In genomic region chr7:45124351-45124750, GRCh38 we compare ENCODE assay signal across 22 cellular contexts. TPM values are rescaled to one million over a fixed set of nuclear protein-coding genes. Genes with fewer than 3 reads are reported as not detected.
DNase-seq lines count a peak whose midpoint lies in the region; ATAC-seq and TF ChIP-seq lines count a peak whose summit lies in the region.
"Had no signal": no experiment of that assay in that cellular context is flagged by ENCODE, and none has a peak within 500 bp of the region (broad histone marks: within the 10 kb centered on the region; RNA-seq: fewer than 3 reads in every experiment).

No MANE protein-coding gene starts in this region.

- no peak for TF ChIP-seq CTCF in CD14-positive monocyte (IDR thresholded peaks at IDR 0.05)
- TF ChIP-seq CTCF in WTC11 (IDR thresholded peaks at IDR 0.05), result no peak
- no peak for TF ChIP-seq CTCF in RWPE1 (conservative IDR thresholded peaks at IDR 0.05; ENCODE audit: low read depth)

- POLR2A ChIA-PET in WTC11 (lab: Charles Lee), result interaction anchor here (0.5 to 0.9 kb wide), 2 partner anchors 125 to 319 kb away, joined by 3 to 4 read pairs; no protein-coding TSS in a partner anchor
- POLR2A ChIA-PET in RWPE1 (lab: Yijun Ruan, JAX; ENCODE audit: low non-redundant PET), result no interaction called here

- H3K4me3 Mint-ChIP-seq in CD14-positive monocyte, result no peak overlapping the region
- H3K4me3 Mint-ChIP-seq in WTC11, result no peak overlapping the region
- no peak overlapping the region for H3K4me3 Mint-ChIP-seq in immature natural killer cell

- intact Hi-C loops in CD14-positive monocyte (cut with micrococcal nuclease), result no loop called here

- CTCF ChIA-PET in WTC11 (lab: Charles Lee) (interaction anchor here (1.2 to 2.7 kb wide), 3 partner anchors 11 to 151 kb away, joined by 3 to 23 read pairs (median 9); partner anchors contain the start of gene TBRG4), RWPE1 (lab: Yijun Ruan, JAX) (no interaction called here)

- ATAC-seq in WTC11, result peak; percentile 36
- ATAC-seq in activated CD4-positive, CD25-positive, alpha-beta regulatory T cell treated with anti-CD3 and anti-CD28 coated beads, Interleukin-2, amount 50 U/mL, for 24 hours, result no peak

- no peak overlapping the region for H3K27ac ChIP-seq in RWPE1
- H3K27ac ChIP-seq: C4-2B, HL-60 had no signal

- H3K27me3 Mint-ChIP-seq in CD14-positive monocyte (ENCODE audit: low read depth in 3 of 3) (peaks cover 0 to 3% (median 2%) of the 10 kb centered on the region in 3 donors), WTC11 (ENCODE audit: low read depth) (no peaks in the 10 kb centered on the region), immature natural killer cell (ENCODE audit: low read depth in 3 of 3) (no peaks in the 10 kb centered on the region)

- H3K4me1 Mint-ChIP-seq in CD14-positive monocyte (peaks cover 5% of the 10 kb centered on the region), WTC11 (peaks cover 12% of the 10 kb centered on the region), immature natural killer cell (peaks cover 32 to 43% of the 10 kb centered on the region in 2 donors)

- DNase-seq in CD14-positive monocyte (ENCODE audit: low spot score), result peak; percentile 40
- DNase-seq in D341Med (ENCODE audit: low spot score), result peak; percentile 14
- DNase-seq in WTC11 (ENCODE audit: low spot score), result no peak
- DNase-seq in immature natural killer cell, result no peak
- DNase-seq in NCI-H748 (lab: John Stamatoyannopoulos, UW; ENCODE audit: unreplicated experiment), result no peak
- no peak for DNase-seq in RWPE1 (ENCODE audit: low spot score)
- DNase-seq: AML-193, DMS79 treated with DMSO at 0.1 percent for 48 hours, GOT3, NCI-H1092 treated with DMSO at 0.1 percent for 48 hours, NCI-H1694, NCI-H2107, NCI-H510A treated with DMSO at 0.1 percent for 48 hours, NCI-H82, SHP77 treated with DMSO at 0.1 percent for 48 hours, SK-N-SH had no signal

- H3K9me3 Mint-ChIP-seq in CD14-positive monocyte (peaks cover 0 to 8% (median 0%) of the 10 kb centered on the region in 7 donors), WTC11 (no peaks in the 10 kb centered on the region), immature natural killer cell (no peaks in the 10 kb centered on the region)

- H3K27ac Mint-ChIP-seq in CD14-positive monocyte, result no peak overlapping the region
- no peak overlapping the region for H3K27ac Mint-ChIP-seq in WTC11
- H3K27ac Mint-ChIP-seq in immature natural killer cell, result peak overlapping the region; percentile 68 to 98 (median 96)

- H3K36me3 Mint-ChIP-seq in CD14-positive monocyte (no peaks in the 10 kb centered on the region), WTC11 (no peaks in the 10 kb centered on the region), immature natural killer cell (no peaks in the 10 kb centered on the region)

TF ChIP-seq in WTC11, 78 proteins besides CTCF, POLR2A, EP300 and RAD21:
- TF ChIP-seq TEAD4 (CRISPR knock-in tag; IDR thresholded peaks at IDR 0.05) (no peak), ZNF263 (CRISPR knock-in tag; IDR thresholded peaks at IDR 0.05; ENCODE audit: low read depth) (no peak), TEAD1 (CRISPR knock-in tag; IDR thresholded peaks at IDR 0.05) (no peak), CDX4 (CRISPR knock-in tag; IDR thresholded peaks at IDR 0.05; ENCODE audit: borderline replicate concordance) (no peak), ZNF671 (CRISPR knock-in tag; IDR thresholded peaks at IDR 0.05) (no peak), ZNF396 (CRISPR knock-in tag; IDR thresholded peaks at IDR 0.05; ENCODE audit: borderline replicate concordance) (no peak), JUN (CRISPR knock-in tag; IDR thresholded peaks at IDR 0.05) (no peak), EMX1 (CRISPR knock-in tag; IDR thresholded peaks at IDR 0.05) (no peak), FOXJ3 (CRISPR knock-in tag; IDR thresholded peaks at IDR 0.05; ENCODE audit: borderline replicate concordance) (no peak), OVOL2 (CRISPR knock-in tag; IDR thresholded peaks at IDR 0.05; ENCODE audit: borderline replicate concordance) (no peak), ETV6 (CRISPR knock-in tag; IDR thresholded peaks at IDR 0.05) (no peak), SOX15 (CRISPR knock-in tag; IDR thresholded peaks at IDR 0.05) (no peak), FOXP4 (CRISPR knock-in tag; IDR thresholded peaks at IDR 0.05) (no peak), CBFB (CRISPR knock-in tag; IDR thresholded peaks at IDR 0.05; ENCODE audit: low read depth) (no peak), E2F5 (CRISPR knock-in tag; IDR thresholded peaks at IDR 0.05) (no peak), AR (CRISPR knock-in tag; IDR thresholded peaks at IDR 0.05) (no peak), IRF2 (CRISPR knock-in tag; IDR thresholded peaks at IDR 0.05; ENCODE audit: borderline replicate concordance, low read depth) (no peak), ATF2 (CRISPR knock-in tag; IDR thresholded peaks at IDR 0.05; ENCODE audit: borderline replicate concordance, low read depth) (no peak), NFATC4 (CRISPR knock-in tag; IDR thresholded peaks at IDR 0.05) (no peak), TP53 (CRISPR knock-in tag; IDR thresholded peaks at IDR 0.05) (no peak)

RNA-seq across cellular contexts. Expression of gene TBRG4, which starts 12.9 kb away (rescaled TPM):
- polyA plus RNA-seq in CD14-positive monocyte (10 to 100 TPM; 32.7 to 38.4 TPM), immature natural killer cell (10 to 100 TPM; 39.5 to 56.9 (median 52.2) TPM)
- 122 to 167 TPM (median 124 TPM) in 3 replicates for total RNA-seq in WTC11 (2021)

RNA-seq across cellular contexts. Expression of gene RAMP3, which starts 33.2 kb away (rescaled TPM):
- not detected for polyA plus RNA-seq in CD14-positive monocyte
- total RNA-seq in WTC11 (2021), result 0.85 to 1.2 TPM (median 1.1 TPM) in 3 replicates
- not detected for polyA plus RNA-seq in immature natural killer cell
- total RNA-seq: G401, HT1080, LHCN-M2 had no signal
- polyA plus RNA-seq: SK-N-SH had no signal

RNA-seq across cellular contexts. Expression of gene NACAD, which starts 35.6 kb away (rescaled TPM):
- polyA plus RNA-seq in CD14-positive monocyte (not detected), immature natural killer cell (under 1 TPM in 2 of 3 donors, not detected in 1; 0.26 to 0.65 TPM)
- 5.5 to 6.0 TPM (median 5.7 TPM) in 3 replicates for total RNA-seq in WTC11 (2021)
- total RNA-seq: G401 had no signal

Comparison
In these comparisons a context has a peak if more than half of its experiments do, and no peak if none do; other contexts are left out.
1. DNase-seq: peak in CD14-positive monocyte (single experiment) and D341Med (single experiment); none in WTC11 (single experiment), immature natural killer cell (0 of 3), NCI-H748 (single experiment) and RWPE1 (single experiment).
2. H3K27ac Mint-ChIP-seq: peak in immature natural killer cell (6 of 6); none in CD14-positive monocyte (0 of 7) and WTC11 (single experiment).